7 cellular contexts compared by ENCODE assay signal in genomic region chr18:10642915-10643524, GRCh38.
DNase-seq lines count a peak whose midpoint lies in the region; ATAC-seq and TF ChIP-seq lines count a peak whose summit lies in the region.
"Not testable (repeated sequence)": the region's sequence is repeated elsewhere in the genome, so short reads cannot be mapped to it uniquely, and the experiment has no call there.

No MANE protein-coding gene starts in this region.

- POLR2A ChIA-PET in PC-3 (lab: Charles Lee; ENCODE audit: unreplicated experiment): not testable (repeated sequence)

- CTCF ChIA-PET in PC-3 (lab: Charles Lee): not testable (repeated sequence)

- H3K79me2 ChIP-seq in PC-3 (ENCODE audit: low read length): not testable (repeated sequence)

- not testable (repeated sequence) for H3K27me3 ChIP-seq in PC-3 (ENCODE audit: low read length); right lobe of liver

- not testable (repeated sequence) for TF ChIP-seq POLR2A in right lobe of liver (IDR thresholded peaks at IDR 0.05)

- H3K9ac ChIP-seq in PC-3 (ENCODE audit: low read length): not testable (repeated sequence)

- H3K4me2 ChIP-seq in PC-3 (ENCODE audit: low read length): not testable (repeated sequence)

- not testable (repeated sequence) for H3K36me3 ChIP-seq in PC-3 (ENCODE audit: low read depth, low read length); right lobe of liver

- intact Hi-C loops in PC-3 (cut with micrococcal nuclease); right lobe of liver (cut with DNase I): not testable (repeated sequence)

- not testable (repeated sequence) for H3K9me2 ChIP-seq in PC-3 (replicated peaks; ENCODE audit: low read length)

- H2AFZ ChIP-seq in PC-3 (ENCODE audit: low read length): not testable (repeated sequence)

- BruUV-seq in PC-3 (replicated peaks; lab: Mats Ljungman, UMichigan): not testable (repeated sequence)

- peak; percentile 79 for ATAC-seq in GM18907 (IDR thresholded peaks at IDR 0.05; ENCODE audit: unreplicated experiment)
- peak; percentile 56 for ATAC-seq in GM19397 (IDR thresholded peaks at IDR 0.05; ENCODE audit: unreplicated experiment)
- ATAC-seq in GM21515 (IDR thresholded peaks at IDR 0.05; ENCODE audit: unreplicated experiment): peak; percentile 51
- peak; percentile 60 for ATAC-seq in HG02759 (IDR thresholded peaks at IDR 0.05; ENCODE audit: unreplicated experiment)
- ATAC-seq in HG03175 (IDR thresholded peaks at IDR 0.05; ENCODE audit: unreplicated experiment): peak; percentile 54
- ATAC-seq in PC-3: peak; percentile 20; the same call in 1 of the 2 replicates
- ATAC-seq in right lobe of liver: peak; percentile 97 to 99 (median 99)

- H3K4me3 ChIP-seq in PC-3 (ENCODE audit: low read length); right lobe of liver: not testable (repeated sequence)

- not testable (repeated sequence) for H3K4me1 ChIP-seq in PC-3 (ENCODE audit: insufficient read depth, low read length); right lobe of liver

- not testable (repeated sequence) for H4K20me1 ChIP-seq in PC-3 (ENCODE audit: low read length)

- H3K9me3 ChIP-seq in PC-3 (ENCODE audit: low read length); right lobe of liver: not testable (repeated sequence)

- TF ChIP-seq CTCF in PC-3 (conservative IDR thresholded peaks at IDR 0.05; ENCODE audit: low read depth, low read length); right lobe of liver (IDR thresholded peaks at IDR 0.05): not testable (repeated sequence)

- not testable (repeated sequence) for H3K27ac ChIP-seq in PC-3 (ENCODE audit: low read length); right lobe of liver

- no CpG with 5 or more reads among the region's 5 CpGs for WGBS in right lobe of liver (ENCODE audit: insufficient coverage, low coverage, low lambda C conversion rate, missing lambda C conversion rate)

- H3F3A ChIP-seq in PC-3 (ENCODE audit: low read length, unreplicated experiment): not testable (repeated sequence)

- not testable (repeated sequence) for DNase-seq in PC-3, right lobe of liver

Comparison
In these comparisons a context has a peak if more than half of its experiments do, and no peak if none do; other contexts are left out.
1. ATAC-seq: peak in every context shown above with its lines; median percentile 99 in right lobe of liver; 79 in GM18907; 60 in HG02759; 56 in GM19397; 54 in HG03175; 51 in GM21515; 20 in PC-3.